Comparison of ENCODE assay signal across 1 cellular context in genomic region chr2:86443601-86444000, GRCh38.
TF ChIP-seq lines count a peak whose summit lies in the region.

No MANE protein-coding gene starts in this region.

TF ChIP-seq in endothelial cell of umbilical vein, 7 proteins besides CTCF, POLR2A, EP300 and RAD21:
- TF ChIP-seq POLR2AphosphoS5 (IDR thresholded peaks at IDR 0.05; ENCODE audit: insufficient read depth, low read depth, low read length), result no peak
- TF ChIP-seq MYC (IDR thresholded peaks at IDR 0.05; ENCODE audit: low read depth, low read length), result no peak
- TF ChIP-seq JUN (IDR thresholded peaks at IDR 0.05; ENCODE audit: borderline replicate concordance, insufficient read depth, insufficient read length, low read depth), result no peak
- TF ChIP-seq, protein P1, sequence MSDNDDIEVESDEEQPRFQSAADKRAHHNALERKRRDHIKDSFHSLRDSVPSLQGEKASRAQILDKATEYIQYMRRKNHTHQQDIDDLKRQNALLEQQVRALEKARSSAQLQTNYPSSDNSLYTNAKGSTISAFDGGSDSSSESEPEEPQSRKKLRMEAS (IDR thresholded peaks at IDR 0.05; ENCODE audit: insufficient read depth, insufficient read length), result no peak
- TF ChIP-seq GATA2 (IDR thresholded peaks at IDR 0.05; ENCODE audit: insufficient read depth, insufficient read length, low read depth, low read length), result no peak
- no peak for TF ChIP-seq FOS (IDR thresholded peaks at IDR 0.05; ENCODE audit: borderline replicate concordance, insufficient read depth, low read length)
- no peak for TF ChIP-seq EZH2 (IDR thresholded peaks at IDR 0.05; ENCODE audit: borderline replicate concordance, low read depth, low read length, severe bottlenecking)
